15 cellular contexts compared by ENCODE assay signal in genomic region chr12:3158851-3159465, GRCh38.
A peak's percentile ranks its signal among the peaks of the same experiment; 100 is the strongest.
DNase-seq lines count a peak whose midpoint lies in the region; ATAC-seq, FAIRE-seq and TF ChIP-seq lines count a peak whose summit lies in the region.
"Had no signal": no experiment of that assay in that cellular context is flagged by ENCODE, and none has a peak within 500 bp of the region (broad histone marks: within the 10 kb centered on the region; RNA-seq: fewer than 3 reads in every experiment).

No MANE protein-coding gene starts in this region.

- ATAC-seq in esophagus mucosa = no peak
- ATAC-seq: WTC11 had no signal

- H3K27me3 Mint-ChIP-seq in osteocyte (ENCODE audit: unreplicated experiment) = no peaks in the 10 kb centered on the region

- TF ChIP-seq CTCF in AG09309 (IDR thresholded peaks at IDR 0.05; ENCODE audit: control insufficient read depth, insufficient read depth, low read depth, low read length, missing control alignments) (no peak), osteocyte (IDR thresholded peaks at IDR 0.05) (no peak)

- H3K4me3 Mint-ChIP-seq in osteocyte (ENCODE audit: unreplicated experiment) = peak overlapping the region; percentile 3
- H3K4me3 Mint-ChIP-seq: WTC11 had no signal

- no peak overlapping the region for H4K5ac ChIP-seq in mesendoderm (ENCODE audit: low read length)

- no peak for FAIRE-seq in small intestine (lab: Jason Lieb, UNC)

- no peak overlapping the region for H2AK5ac ChIP-seq in mesendoderm (ENCODE audit: low read length)

- WGBS in small intestine, 3 donors = 17 to 44% (median 22%) methylated on average over 11 of the region's 11 CpGs
- WGBS in mesendoderm (ENCODE audit: extremely low coverage, insufficient coverage, low lambda C conversion rate) = no CpG with 5 or more reads among the region's 11 CpGs

- H3K9me3 ChIP-seq in SK-N-MC (ENCODE audit: low read depth, low read length) (no peaks in the 10 kb centered on the region), small intestine (ENCODE audit: control insufficient read depth, low read depth) (no peaks in the 10 kb centered on the region)

- no peak overlapping the region for H2BK5ac ChIP-seq in mesendoderm (ENCODE audit: low read length)

- no peak overlapping the region for H3K4me3 ChIP-seq in AG09309 (ENCODE audit: control insufficient read depth, low read depth, low read length)
- H3K4me3 ChIP-seq in SK-N-MC = peak overlapping the region; percentile 33
- H3K4me3 ChIP-seq in small intestine (ENCODE audit: low read depth in 1 of 2, low read length in 2 of 2) = no peak overlapping the region
- H3K4me3 ChIP-seq in mesendoderm (ENCODE audit: low read length) = no peak overlapping the region
- H3K4me3 ChIP-seq: lung had no signal

- no peak overlapping the region for H3K4ac ChIP-seq in mesendoderm (ENCODE audit: low read depth, low read length)

- no peak overlapping the region for H3K27ac ChIP-seq in SK-N-MC
- H3K27ac ChIP-seq in small intestine (ENCODE audit: low read depth in 1 of 2, low read length in 1 of 2) = no peak overlapping the region
- no peak overlapping the region for H3K27ac ChIP-seq in mesendoderm (ENCODE audit: low read depth, low read length)
- H3K27ac ChIP-seq: C4-2B had no signal

- H4K8ac ChIP-seq in mesendoderm (ENCODE audit: low read depth, low read length) = no peak overlapping the region

- H3K56ac ChIP-seq in mesendoderm (ENCODE audit: low read length) = no peak overlapping the region

- peaks cover 31% of the 10 kb centered on the region for H3K4me1 Mint-ChIP-seq in osteocyte (ENCODE audit: unreplicated experiment)

- no peaks in the 10 kb centered on the region for H3K27me3 ChIP-seq in small intestine (ENCODE audit: control insufficient read depth in 2 of 2, insufficient read depth in 2 of 2, low read length in 2 of 2)
- no peaks in the 10 kb centered on the region for H3K27me3 ChIP-seq in mesendoderm (ENCODE audit: insufficient read depth, low read length, poor library complexity)

- no peak overlapping the region for H3K23ac ChIP-seq in mesendoderm (ENCODE audit: low read length)

- H3K36me3 Mint-ChIP-seq in osteocyte (ENCODE audit: unreplicated experiment) = peaks cover 16% of the 10 kb centered on the region

- no peak overlapping the region for H3K4me2 ChIP-seq in mesendoderm (ENCODE audit: low read length)

- peak overlapping the region; percentile 91 for H3K27ac Mint-ChIP-seq in osteocyte (ENCODE audit: unreplicated experiment)
- H3K27ac Mint-ChIP-seq: WTC11 had no signal

- H3K18ac ChIP-seq in mesendoderm (ENCODE audit: low read length) = no peak overlapping the region

- no peaks in the 10 kb centered on the region for H3K36me3 ChIP-seq in SK-N-MC (ENCODE audit: insufficient read depth, low read length)
- no peaks in the 10 kb centered on the region for H3K36me3 ChIP-seq in small intestine (ENCODE audit: control insufficient read depth in 2 of 2, insufficient read depth in 2 of 2, low read length in 2 of 2)
- no peaks in the 10 kb centered on the region for H3K36me3 ChIP-seq in mesendoderm (ENCODE audit: control insufficient read depth, insufficient read depth, low read length)

- H3K4me1 ChIP-seq in small intestine (ENCODE audit: control insufficient read depth in 2 of 2, insufficient read depth in 1 of 2, low read depth in 1 of 2, low read length in 1 of 2) (no peaks in the 10 kb centered on the region), mesendoderm (ENCODE audit: control insufficient read depth, low read depth, low read length) (peaks cover 10% of the 10 kb centered on the region)

- H2BK15ac ChIP-seq in mesendoderm (replicated peaks; ENCODE audit: low read depth) = no peak overlapping the region

- no peaks in the 10 kb centered on the region for H3K9me3 Mint-ChIP-seq in osteocyte (ENCODE audit: unreplicated experiment)

- no peaks in the 10 kb centered on the region for H3K79me1 ChIP-seq in mesendoderm (ENCODE audit: low read length)

- H3K9ac ChIP-seq in SK-N-MC (ENCODE audit: insufficient read length) = no peak overlapping the region
- H3K9ac ChIP-seq in mesendoderm (ENCODE audit: low read length) = no peak overlapping the region

- H2BK120ac ChIP-seq in mesendoderm (ENCODE audit: low read depth, low read length) = no peak overlapping the region

- H3K79me2 ChIP-seq in mesendoderm (ENCODE audit: control insufficient read depth, insufficient read depth, low read length) = no peaks in the 10 kb centered on the region

- DNase-seq in AG09309 (ENCODE audit: low read depth) (peak; percentile 20), SK-N-MC (ENCODE audit: low read depth, low spot score) (no peak), fibroblast of peridontal ligament (ENCODE audit: extremely low read depth) (peak; percentile 37), osteocyte (ENCODE audit: extremely low spot score, unreplicated experiment) (no peak), small intestine (no peak), NCI-H1417 treated with DMSO at 0.1 percent for 48 hours (lab: John Stamatoyannopoulos, UW) (no peak), mesendoderm (no peak)
- DNase-seq: GDM1, glutamatergic neuron, NCI-H524 treated with DMSO at 0.1 percent for 48 hours, SIG-M5 had no signal

Comparison
In these comparisons a context has a peak if more than half of its experiments do, and no peak if none do; other contexts are left out.
1. DNase-seq: peak in AG09309 (single experiment) and fibroblast of peridontal ligament (single experiment); none in SK-N-MC (single experiment), osteocyte (single experiment), small intestine (single experiment), NCI-H1417 treated with DMSO at 0.1 percent for 48 hours (single experiment) and mesendoderm (single experiment).